Comparison of ENCODE assay signal across 8 cellular contexts in the genomic region with DNA sequence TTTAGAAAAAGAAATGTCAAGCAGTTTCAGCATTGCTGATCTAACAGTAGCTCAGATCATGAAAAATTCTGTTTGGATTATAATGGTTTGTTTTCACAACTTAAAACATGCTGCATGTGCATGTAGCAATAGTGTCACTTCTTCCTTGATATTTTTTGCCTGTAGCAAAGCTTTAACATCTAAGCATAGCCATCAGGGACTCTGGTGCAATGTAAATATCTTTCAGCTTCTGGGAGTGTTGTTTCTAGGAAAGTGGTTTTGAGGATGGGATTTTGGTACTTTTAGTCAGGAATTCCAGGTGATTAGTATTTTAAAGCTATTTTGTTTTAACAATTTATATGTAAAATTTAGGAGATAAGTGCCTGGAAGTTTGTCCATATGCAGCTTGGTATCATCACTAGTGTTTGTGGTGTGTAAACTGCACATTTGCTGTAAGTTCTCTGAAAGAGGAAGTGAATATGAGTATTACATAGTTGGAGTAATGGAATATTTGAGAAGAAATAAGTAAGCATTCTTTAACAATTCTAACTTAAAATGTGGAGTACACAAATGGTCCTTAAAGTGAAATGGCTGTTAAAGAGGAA. TPM values are rescaled to one million over a fixed set of nuclear protein-coding genes. Genes with fewer than 3 reads are reported as not detected.
DNase-seq lines count a peak whose midpoint lies in the region; ATAC-seq, FAIRE-seq and TF ChIP-seq lines count a peak whose summit lies in the region.

No MANE protein-coding gene starts in this region.

- H3K9me3 ChIP-seq in GM23248 (ENCODE audit: low read depth) = no peaks in the 10 kb centered on the region
- H3K9me3 ChIP-seq in Panc1 (ENCODE audit: control insufficient read depth, insufficient read depth, low read depth, low read length) = no peaks in the 10 kb centered on the region
- no peaks in the 10 kb centered on the region for H3K9me3 ChIP-seq in endothelial cell of umbilical vein (replicated peaks; ENCODE audit: control insufficient read depth, insufficient read depth, low read length)
- no peaks in the 10 kb centered on the region for H3K9me3 ChIP-seq in psoas muscle

- H4K20me1 ChIP-seq in GM23248 (ENCODE audit: insufficient read depth) (no peaks in the 10 kb centered on the region), endothelial cell of umbilical vein (replicated peaks; ENCODE audit: control insufficient read depth, extremely low read depth, insufficient read depth, low read length) (peaks cover 3% of the 10 kb centered on the region)

- H3K9me2 ChIP-seq in GM23248 (ENCODE audit: insufficient read depth) = no peaks in the 10 kb centered on the region

- DNase-seq in GM23248 (peak; percentile 25), Panc1 (ENCODE audit: low read depth, low spot score) (no peak), endothelial cell of umbilical vein (ENCODE audit: low read depth, low spot score) (peak; percentile 23), psoas muscle (no peak), hypothalamus (lab: John Stamatoyannopoulos, UW) (no peak), 8988T (no peak), T1000 (lab: John Stamatoyannopoulos, UW) (no peak)

- no peaks in the 10 kb centered on the region for H3K27me3 ChIP-seq in GM23248 (replicated peaks; ENCODE audit: insufficient read depth)
- H3K27me3 ChIP-seq in Panc1 (ENCODE audit: control insufficient read depth, insufficient read depth, low read length) = no peaks in the 10 kb centered on the region
- no peaks in the 10 kb centered on the region for H3K27me3 ChIP-seq in endothelial cell of umbilical vein (ENCODE audit: control insufficient read depth in 2 of 2, insufficient read depth in 2 of 2, low read length in 2 of 2)
- no peaks in the 10 kb centered on the region for H3K27me3 ChIP-seq in psoas muscle (ENCODE audit: insufficient read depth in 3 of 3, low read length in 2 of 3)

- dilution Hi-C loops in endothelial cell of umbilical vein (cut with MboI; ENCODE audit: extremely low pct_ligation_motif_present, low sequenced_read_pairs) = no loop called here

- H3K9ac ChIP-seq in GM23248 (peak overlapping the region; percentile 93), endothelial cell of umbilical vein (replicated peaks; ENCODE audit: extremely low read depth, insufficient read depth, low read length) (peak overlapping the region; percentile 69)

- FAIRE-seq in endothelial cell of umbilical vein (lab: Jason Lieb, UNC) = no peak

- H3K4me1 ChIP-seq in GM23248 (ENCODE audit: insufficient read depth) (peaks cover 36% of the 10 kb centered on the region), Panc1 (ENCODE audit: control insufficient read depth, insufficient read depth, low read length) (peaks cover 19% of the 10 kb centered on the region), endothelial cell of umbilical vein (ENCODE audit: control insufficient read depth, extremely low read depth, insufficient read depth, low read length) (peaks cover 23% of the 10 kb centered on the region), psoas muscle (peaks cover 37% of the 10 kb centered on the region)

- TF ChIP-seq CTCF in Panc1 (IDR thresholded peaks at IDR 0.05) (no peak), endothelial cell of umbilical vein (IDR thresholded peaks at IDR 0.05; ENCODE audit: extremely low read depth in 1 of 2, insufficient read depth in 1 of 2, low read depth in 1 of 2, low read length in 2 of 2) (no peak), psoas muscle (IDR thresholded peaks at IDR 0.05) (no peak)

- ATAC-seq in Panc1 (no peak), psoas muscle (no peak), GM21786 (IDR thresholded peaks at IDR 0.05; ENCODE audit: unreplicated experiment) (no peak)

- H3K4me3 ChIP-seq in GM23248 (peak overlapping the region; percentile 95), Panc1 (ENCODE audit: low read depth in 2 of 2, low read length in 2 of 2) (peak overlapping the region; percentile 99), endothelial cell of umbilical vein (replicated peaks in 1 of 3; ENCODE audit: insufficient read depth in 1 of 3, low read depth in 1 of 3, low read length in 3 of 3) (peak overlapping the region; percentile 90 to 97 (median 91)), psoas muscle (peak overlapping the region; percentile 76)

- no peaks in the 10 kb centered on the region for H3K36me3 ChIP-seq in GM23248 (ENCODE audit: low read depth)
- H3K36me3 ChIP-seq in Panc1 (ENCODE audit: control insufficient read depth, insufficient read depth, low read length) = peaks cover 3% of the 10 kb centered on the region; the same call in 1 of the 2 replicates
- no peaks in the 10 kb centered on the region for H3K36me3 ChIP-seq in endothelial cell of umbilical vein (ENCODE audit: control insufficient read depth in 2 of 2, extremely low read depth in 1 of 2, insufficient read depth in 2 of 2, low read length in 2 of 2)
- no peaks in the 10 kb centered on the region for H3K36me3 ChIP-seq in psoas muscle (ENCODE audit: insufficient read depth in 1 of 2, low read depth in 1 of 2)

- peak overlapping the region; percentile 84 for H3K27ac ChIP-seq in GM23248
- peak overlapping the region; percentile 98 for H3K27ac ChIP-seq in Panc1 (ENCODE audit: low read length)
- no peak overlapping the region for H3K27ac ChIP-seq in endothelial cell of umbilical vein (ENCODE audit: insufficient read depth, low read depth, low read length)
- peak overlapping the region; percentile 90 for H3K27ac ChIP-seq in psoas muscle

- BruUV-seq in Panc1 (replicated peaks; lab: Mats Ljungman, UMichigan) (no TSS peak), endothelial cell of umbilical vein (replicated peaks; lab: Mats Ljungman, UMichigan) (no TSS peak)

- CTCF ChIA-PET in Panc1 (lab: Charles Lee) (no interaction called here), endothelial cell of umbilical vein (lab: Charles Lee) (interaction anchor here (0.8 to 4.1 kb wide), 14 partner anchors 16 to 238 kb away, joined by 3 to 37 read pairs (median 3); no protein-coding TSS in a partner anchor)

- POLR2A ChIA-PET in Panc1 (lab: Charles Lee) (interaction anchor here (1.2 kb wide), 1 partner anchor 44 kb away, joined by 27 read pairs; no protein-coding TSS in a partner anchor), endothelial cell of umbilical vein (lab: Charles Lee) (no interaction called here)

- no peaks in the 10 kb centered on the region for H3K9me1 ChIP-seq in endothelial cell of umbilical vein (replicated peaks; ENCODE audit: control insufficient read depth, extremely low read depth, insufficient read depth, low read length)

- H3K79me2 ChIP-seq in GM23248 (ENCODE audit: insufficient read depth) (peaks cover 93% of the 10 kb centered on the region), endothelial cell of umbilical vein (ENCODE audit: control insufficient read depth, insufficient read depth, low read length) (peaks cover 65% of the 10 kb centered on the region)

- TF ChIP-seq POLR2A in endothelial cell of umbilical vein (IDR thresholded peaks at IDR 0.05; ENCODE audit: low read depth, low read length) = no peak

- in situ Hi-C loops in GM23248 (cut with MboI) = no loop called here
- in situ Hi-C loops in Panc1 (cut with HindIII; ENCODE audit: low pct_unique_long_range_greater_than_20kb, low sequenced_read_pairs) = no loop called here

- intact Hi-C loops in Panc1 (cut with micrococcal nuclease; ENCODE audit: unreplicated experiment) = no loop called here
- intact Hi-C loops in endothelial cell of umbilical vein (cut with micrococcal nuclease) = loop anchor here (5.0 kb wide), 2 partner anchors 99 to 161 kb away; a partner anchor contains a TSS
- intact Hi-C loops in psoas muscle (cut with DNase I) = loop anchor here in 1 of 2 donors (2.0 kb wide), 1 partner anchor 29 kb away; no protein-coding TSS in a partner anchor

- H3F3A ChIP-seq in GM23248 (ENCODE audit: insufficient read depth) = peaks cover 27% of the 10 kb centered on the region

- H2AFZ ChIP-seq in GM23248 (peak overlapping the region; percentile 91; the same call in 1 of the 2 replicates), endothelial cell of umbilical vein (ENCODE audit: low read depth, low read length) (no peak overlapping the region)

- H3K4me2 ChIP-seq in GM23248 (ENCODE audit: unreplicated experiment) = peak overlapping the region; percentile 96
- H3K4me2 ChIP-seq in endothelial cell of umbilical vein (ENCODE audit: insufficient read depth, low read length) = peak overlapping the region; percentile 90

TF ChIP-seq in endothelial cell of umbilical vein, 7 proteins besides CTCF, POLR2A, EP300 and RAD21:
- TF ChIP-seq FOS (IDR thresholded peaks at IDR 0.05; ENCODE audit: borderline replicate concordance, insufficient read depth, low read length) = no peak
- TF ChIP-seq EZH2 (IDR thresholded peaks at IDR 0.05; ENCODE audit: borderline replicate concordance, low read depth, low read length, severe bottlenecking) = no peak
- no peak for TF ChIP-seq GATA2 (IDR thresholded peaks at IDR 0.05; ENCODE audit: insufficient read depth, insufficient read length, low read depth, low read length)
- TF ChIP-seq POLR2AphosphoS5 (IDR thresholded peaks at IDR 0.05; ENCODE audit: insufficient read depth, low read depth, low read length) = no peak

RNA-seq across cellular contexts. Expression of a gene that starts 1.9 kb away (rescaled TPM):
- total RNA-seq in GM23248 (2014; rRNA removed; shearing (Covaris generic)) = 4.9 and 13.3 TPM in 2 replicates
- 2.0 and 2.5 TPM in 2 replicates for polyA plus RNA-seq in GM23248 (2016; fragmentation: Nextera tagmentation; extraction: Ambion mirVana)
- total RNA-seq in Panc1 (2021; ENCODE audit: unreplicated experiment) = 18.0 TPM
- polyA plus RNA-seq in Panc1 (2012; ENCODE audit: insufficient read length) = 13.9 TPM
- total RNA-seq in endothelial cell of umbilical vein = 13.1 and 13.3 TPM in 2 replicates
- 3.0 and 3.4 TPM in 2 replicates for polyA plus RNA-seq in endothelial cell of umbilical vein
- 4.3 and 4.5 TPM in 2 replicates for polyA plus RNA-seq in endothelial cell of umbilical vein (2011; cell fraction: cytosol; rRNA removed)
- polyA plus RNA-seq in endothelial cell of umbilical vein (2011; cell fraction: nucleus; rRNA removed) = 7.1 and 9.2 TPM in 2 replicates
- 6.7 and 11.1 TPM in 2 replicates for polyA plus RNA-seq in endothelial cell of umbilical vein (2012)
- polyA minus RNA-seq in endothelial cell of umbilical vein = 8.3 and 10.1 TPM in 2 replicates
- polyA minus RNA-seq in endothelial cell of umbilical vein (2011; cell fraction: cytosol; rRNA and poly(A)+ RNA removed) = 16.0 TPM
- polyA minus RNA-seq in endothelial cell of umbilical vein (2011; cell fraction: nucleus; rRNA and poly(A)+ RNA removed) = 9.2 and 12.3 TPM in 2 replicates
- 10 to 100 TPM in 1 of 4 donors, 1 to 10 TPM in 3; 7.5 to 10.1 (median 8.6) TPM for total RNA-seq in psoas muscle
- 1 to 10 TPM; 2.0 to 7.8 (median 4.6) TPM for polyA plus RNA-seq in psoas muscle

Comparison
In these comparisons a context has a peak if more than half of its experiments do, and no peak if none do; other contexts are left out.
1. DNase-seq: peak in GM23248 (single experiment) and endothelial cell of umbilical vein (single experiment); none in Panc1 (single experiment), psoas muscle (0 of 2), hypothalamus (0 of 51), 8988T (single experiment) and T1000 (single experiment).
2. Peak in every context shown above with its lines, with median percentiles within 50 percentile points of each other: H3K4me3 ChIP-seq.